In genomic region chr2:24365051-24365450, GRCh38 we compare ENCODE assay signal across 8 cellular contexts. TPM values are rescaled to one million over a fixed set of nuclear protein-coding genes. Genes with fewer than 3 reads are reported as not detected.
A peak's percentile ranks its signal among the peaks of the same experiment; 100 is the strongest.
DNase-seq lines count a peak whose midpoint lies in the region; ATAC-seq and TF ChIP-seq lines count a peak whose summit lies in the region.

No MANE protein-coding gene starts in this region.

- DNase-seq in right cardiac atrium (peak; percentile 90 to 95 (median 94)), HCEC 1CT (no peak)
- DNase-seq in activated naive CD4-positive, alpha-beta T cell treated with anti-CD3 and anti-CD28 coated beads, Interleukin-2, amount 50 U/mL, for 16 hours: no peak

- H3K4me1 ChIP-seq in right cardiac atrium (ENCODE audit: control insufficient read depth, insufficient read depth, low read length) (peaks cover 6% of the 10 kb centered on the region), stomach smooth muscle (ENCODE audit: control insufficient read depth, insufficient read depth, low read length) (peaks cover 14% of the 10 kb centered on the region)

- H3K27ac ChIP-seq in right cardiac atrium (ENCODE audit: low read length) (peak overlapping the region; percentile 9), stomach smooth muscle (ENCODE audit: low read length) (peak overlapping the region; percentile 18)

- no peaks in the 10 kb centered on the region for H3K36me3 ChIP-seq in stomach smooth muscle (ENCODE audit: control insufficient read depth in 2 of 2, insufficient read depth in 2 of 2, low read length in 2 of 2)

- ATAC-seq in HG02610 (IDR thresholded peaks at IDR 0.05; ENCODE audit: unreplicated experiment): peak; percentile 32
- no peak for ATAC-seq in SK-N-SH treated with all-trans-retinoic acid at 6 μM for 48 hours
- ATAC-seq in right cardiac atrium: peak; percentile 84 to 92
- no peak for ATAC-seq in HG02852 (IDR thresholded peaks at IDR 0.05; ENCODE audit: unreplicated experiment)
- no peak for ATAC-seq in GM19455 (IDR thresholded peaks at IDR 0.05; ENCODE audit: unreplicated experiment)

- H3K9ac ChIP-seq in stomach smooth muscle (ENCODE audit: low read length in 2 of 2): peak overlapping the region in 1 of 2 donors; percentile 29

- no peaks in the 10 kb centered on the region for H3K27me3 ChIP-seq in right cardiac atrium (ENCODE audit: control insufficient read depth, insufficient read depth)
- H3K27me3 ChIP-seq in stomach smooth muscle (ENCODE audit: control insufficient read depth in 1 of 2, insufficient read depth in 2 of 2, low read length in 2 of 2): no peaks in the 10 kb centered on the region

- H3K9me3 ChIP-seq in right cardiac atrium (ENCODE audit: control insufficient read depth, low read length) (no peaks in the 10 kb centered on the region), stomach smooth muscle (ENCODE audit: control insufficient read depth in 2 of 2, low read length in 2 of 2) (no peaks in the 10 kb centered on the region)

- intact Hi-C loops in right cardiac atrium (cut with DNase I): no loop called here

- 10% methylated on average over 7 of the region's 7 CpGs for WGBS in right cardiac atrium

- H3K4me3 ChIP-seq in right cardiac atrium (ENCODE audit: low read length) (no peak overlapping the region), stomach smooth muscle (ENCODE audit: low read length in 2 of 2) (peak overlapping the region in 1 of 2 donors; percentile 31)

TF ChIP-seq in SK-N-SH treated with all-trans-retinoic acid at 6 μM for 48 hours, 23 proteins besides CTCF, POLR2A, EP300 and RAD21:
- TF ChIP-seq ISL1 (CRISPR knock-in tag; IDR thresholded peaks at IDR 0.05): peak; percentile 58
- TF ChIP-seq TOX (CRISPR knock-in tag; IDR thresholded peaks at IDR 0.05; ENCODE audit: borderline replicate concordance): no peak

RNA-seq across cellular contexts. Expression of gene ITSN2, which starts 4.7 kb away (rescaled TPM):
- 10 to 100 TPM; 44.4 to 58.9 (median 54.8) TPM for total RNA-seq in right cardiac atrium
- polyA plus RNA-seq in right cardiac atrium: 22.8 TPM

Comparison
In these comparisons a context has a peak if more than half of its experiments do, and no peak if none do; other contexts are left out.
1. ATAC-seq: peak in HG02610 (single experiment) and right cardiac atrium (2 of 2); none in SK-N-SH treated with all-trans-retinoic acid at 6 μM for 48 hours (single experiment), HG02852 (single experiment) and GM19455 (single experiment).
2. DNase-seq: peak in right cardiac atrium (3 of 3); none in HCEC 1CT (single experiment) and activated naive CD4-positive, alpha-beta T cell treated with anti-CD3 and anti-CD28 coated beads, Interleukin-2, amount 50 U/mL, for 16 hours (single experiment).